1 cellular context compared by ENCODE assay signal in genomic region chr17:77002103-77003045, GRCh38.
TF ChIP-seq lines count a peak whose summit lies in the region.

No MANE protein-coding gene starts in this region.

TF ChIP-seq in SK-N-SH treated with all-trans-retinoic acid at 6 μM for 48 hours, 23 proteins besides CTCF, POLR2A, EP300 and RAD21 (continued from another document):
- TF ChIP-seq, protein P1, sequence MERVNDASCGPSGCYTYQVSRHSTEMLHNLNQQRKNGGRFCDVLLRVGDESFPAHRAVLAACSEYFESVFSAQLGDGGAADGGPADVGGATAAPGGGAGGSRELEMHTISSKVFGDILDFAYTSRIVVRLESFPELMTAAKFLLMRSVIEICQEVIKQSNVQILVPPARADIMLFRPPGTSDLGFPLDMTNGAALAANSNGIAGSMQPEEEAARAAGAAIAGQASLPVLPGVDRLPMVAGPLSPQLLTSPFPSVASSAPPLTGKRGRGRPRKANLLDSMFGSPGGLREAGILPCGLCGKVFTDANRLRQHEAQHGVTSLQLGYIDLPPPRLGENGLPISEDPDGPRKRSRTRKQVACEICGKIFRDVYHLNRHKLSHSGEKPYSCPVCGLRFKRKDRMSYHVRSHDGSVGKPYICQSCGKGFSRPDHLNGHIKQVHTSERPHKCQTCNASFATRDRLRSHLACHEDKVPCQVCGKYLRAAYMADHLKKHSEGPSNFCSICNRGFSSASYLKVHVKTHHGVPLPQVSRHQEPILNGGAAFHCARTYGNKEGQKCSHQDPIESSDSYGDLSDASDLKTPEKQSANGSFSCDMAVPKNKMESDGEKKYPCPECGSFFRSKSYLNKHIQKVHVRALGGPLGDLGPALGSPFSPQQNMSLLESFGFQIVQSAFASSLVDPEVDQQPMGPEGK (CRISPR knock-in tag; IDR thresholded peaks at IDR 0.05; ENCODE audit: borderline replicate concordance), result no peak
- TF ChIP-seq CSDC2 (CRISPR knock-in tag; IDR thresholded peaks at IDR 0.05), result no peak
- TF ChIP-seq ZNF70 (CRISPR knock-in tag; IDR thresholded peaks at IDR 0.05), result no peak
TF ChIP-seq in SK-N-SH treated with all-trans-retinoic acid at 6 μM for 48 hours: peak in this region for 0.
